ENCODE assay signal across 8 cellular contexts in the genomic region with DNA sequence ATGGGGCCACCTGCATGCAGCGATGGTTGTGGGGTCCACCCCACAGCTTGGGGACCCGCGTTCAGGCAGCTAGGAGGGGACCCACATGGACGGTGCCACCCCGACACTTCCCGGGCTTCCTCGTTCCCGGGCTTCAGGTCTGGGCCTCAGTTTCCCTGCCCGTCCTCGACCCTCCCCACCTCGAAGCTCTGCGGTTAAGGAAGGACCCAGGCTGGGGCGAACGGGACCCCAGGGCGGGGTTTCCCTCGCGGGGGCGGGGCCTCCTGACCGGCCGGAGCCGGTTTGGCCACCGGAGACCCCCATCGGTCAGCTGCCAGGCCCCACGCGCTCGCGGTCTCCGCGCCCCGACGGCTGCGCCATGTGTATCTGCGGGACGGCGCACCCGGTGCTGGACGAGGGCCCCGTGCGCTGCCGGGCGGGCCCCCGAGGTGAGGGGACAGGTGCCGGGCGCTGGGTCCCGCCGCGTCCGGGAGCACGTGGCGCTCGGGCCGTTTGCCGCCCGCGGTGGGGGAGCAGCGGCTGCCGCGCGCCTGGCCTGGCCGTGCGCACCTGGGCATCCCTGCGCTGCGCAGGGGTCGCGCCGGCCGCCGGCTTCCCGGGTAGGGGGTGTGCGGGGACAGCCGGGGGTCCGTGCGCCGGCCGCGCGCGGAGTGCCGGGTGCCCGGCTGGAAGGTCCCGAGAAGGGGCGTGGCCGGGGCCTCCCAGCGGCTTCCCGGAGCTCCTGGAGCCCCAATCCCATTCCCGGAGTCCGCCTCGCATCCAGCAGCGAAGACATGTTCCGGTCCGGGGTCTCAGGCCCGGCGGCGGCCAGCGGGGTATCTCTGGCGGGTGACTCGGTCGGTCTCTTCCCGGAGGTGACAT. TPM values are rescaled to one million over a fixed set of nuclear protein-coding genes. Genes with fewer than 3 reads are reported as not detected.
DNase-seq lines count a peak whose midpoint lies in the region; ATAC-seq and TF ChIP-seq lines count a peak whose summit lies in the region.
"Had no signal": no experiment of that assay in that cellular context is flagged by ENCODE, and none has a peak within 500 bp of the region (broad histone marks: within the 10 kb centered on the region; RNA-seq: fewer than 3 reads in every experiment).

No MANE protein-coding gene starts in this region.

- H3K9ac ChIP-seq in HUES48 (ENCODE audit: low read depth, low read length) = peak overlapping the region; percentile 85; the same call in 1 of the 2 replicates

- no TSS peak for BruUV-seq in OCI-LY7 (replicated peaks; lab: Mats Ljungman, UMichigan)

- intact Hi-C loops in OCI-LY7 (cut with micrococcal nuclease; ENCODE audit: unreplicated experiment) = no loop called here

- H3K4me3 Mint-ChIP-seq in activated naive CD8-positive, alpha-beta T cell treated with anti-CD3 and anti-CD28 coated beads, Interleukin-2, amount 50 U/mL, for 24 hours = peak overlapping the region; percentile 71
- peak overlapping the region; percentile 17 to 78 (median 56) for H3K4me3 Mint-ChIP-seq in nephron

- H3K79me2 ChIP-seq in OCI-LY7 (ENCODE audit: insufficient read depth, low read depth, low read length) = peaks cover 32% of the 10 kb centered on the region

- TF ChIP-seq CTCF in nephron (IDR thresholded peaks at IDR 0.05; ENCODE audit: unreplicated experiment in 3 of 3) (no peak), OCI-LY7 (conservative IDR thresholded peaks at IDR 0.05; ENCODE audit: low read length) (no peak)

- CTCF ChIA-PET in OCI-LY7 (lab: Charles Lee; ENCODE audit: unreplicated experiment) = no interaction called here

- no peak overlapping the region for H2AFZ ChIP-seq in OCI-LY7 (ENCODE audit: low read length)

- H4K20me1 ChIP-seq in OCI-LY7 (ENCODE audit: insufficient read depth, low read length) = no peaks in the 10 kb centered on the region

- H3K36me3 ChIP-seq in HUES48 (ENCODE audit: control insufficient read depth, insufficient read depth, low read length) (peaks cover 24% of the 10 kb centered on the region), OCI-LY7 (ENCODE audit: insufficient read depth, low read length) (peaks cover 68% of the 10 kb centered on the region)

- H3K27me3 Mint-ChIP-seq in activated naive CD8-positive, alpha-beta T cell treated with anti-CD3 and anti-CD28 coated beads, Interleukin-2, amount 50 U/mL, for 24 hours = no peaks in the 10 kb centered on the region
- H3K27me3 Mint-ChIP-seq in nephron (ENCODE audit: low read depth) = peaks cover 72% of the 10 kb centered on the region

- DNase-seq in activated naive CD8-positive, alpha-beta T cell treated with anti-CD3 and anti-CD28 coated beads, Interleukin-2, amount 50 U/mL, for 24 hours = no peak
- DNase-seq in OCI-LY7 (ENCODE audit: low spot score) (no peak), amygdala (lab: John Stamatoyannopoulos, UW) (no peak)
- DNase-seq: NCI-H2081 treated with DMSO at 0.1 percent for 48 hours, nucleus accumbens had no signal

- no peak for ATAC-seq in activated naive CD8-positive, alpha-beta T cell treated with anti-CD3 and anti-CD28 coated beads, Interleukin-2, amount 50 U/mL, for 24 hours
- ATAC-seq in GM18498 (IDR thresholded peaks at IDR 0.05; ENCODE audit: unreplicated experiment) = no peak

- H3K4me1 ChIP-seq in HUES48 (ENCODE audit: control insufficient read depth, insufficient read depth, low read length) (no peaks in the 10 kb centered on the region), OCI-LY7 (ENCODE audit: insufficient read depth, low read length, poor library complexity, severe bottlenecking) (peaks cover 53% of the 10 kb centered on the region)

- peaks cover 61% of the 10 kb centered on the region for H3K4me1 Mint-ChIP-seq in activated naive CD8-positive, alpha-beta T cell treated with anti-CD3 and anti-CD28 coated beads, Interleukin-2, amount 50 U/mL, for 24 hours
- peaks cover 6% of the 10 kb centered on the region for H3K4me1 Mint-ChIP-seq in nephron

- POLR2A ChIA-PET in OCI-LY7 (lab: Charles Lee) = no interaction called here

- H3K9me3 ChIP-seq in HUES48 (ENCODE audit: control insufficient read depth, insufficient read depth, low read length) = no peaks in the 10 kb centered on the region
- no peaks in the 10 kb centered on the region for H3K9me3 ChIP-seq in OCI-LY7 (ENCODE audit: low read length)

- peaks cover 15% of the 10 kb centered on the region for H3K27me3 ChIP-seq in HUES48 (ENCODE audit: control insufficient read depth, insufficient read depth, low read length)

- H3K27ac ChIP-seq in HUES48 (ENCODE audit: low read depth, low read length) = peak overlapping the region; percentile 35
- H3K27ac ChIP-seq in OCI-LY7 (ENCODE audit: low read depth, low read length, poor library complexity, severe bottlenecking) = no peak overlapping the region

- H3K27ac Mint-ChIP-seq in activated naive CD8-positive, alpha-beta T cell treated with anti-CD3 and anti-CD28 coated beads, Interleukin-2, amount 50 U/mL, for 24 hours = peak overlapping the region; percentile 78
- H3K27ac Mint-ChIP-seq in nephron = no peak overlapping the region

- H3K4me3 ChIP-seq in HUES48 (ENCODE audit: low read depth, low read length) = peak overlapping the region; percentile 71
- H3K4me3 ChIP-seq in OCI-LY7 (ENCODE audit: low read depth, low read length, poor library complexity, severe bottlenecking) = no peak overlapping the region

- no peaks in the 10 kb centered on the region for H3K9me3 Mint-ChIP-seq in activated naive CD8-positive, alpha-beta T cell treated with anti-CD3 and anti-CD28 coated beads, Interleukin-2, amount 50 U/mL, for 24 hours
- no peaks in the 10 kb centered on the region for H3K9me3 Mint-ChIP-seq in nephron

- H3K9me2 ChIP-seq in OCI-LY7 (ENCODE audit: insufficient read depth, low read length) = no peaks in the 10 kb centered on the region

- peaks cover 36% of the 10 kb centered on the region for H3K36me3 Mint-ChIP-seq in activated naive CD8-positive, alpha-beta T cell treated with anti-CD3 and anti-CD28 coated beads, Interleukin-2, amount 50 U/mL, for 24 hours (ENCODE audit: low read depth)
- no peaks in the 10 kb centered on the region for H3K36me3 Mint-ChIP-seq in nephron (ENCODE audit: low read depth)

- H3K4me2 ChIP-seq in OCI-LY7 (ENCODE audit: low read length) = no peak overlapping the region

RNA-seq across cellular contexts. Expression of a gene that starts 4.2 kb away (rescaled TPM):
- total RNA-seq in OCI-LY7 (2014; rRNA removed; shearing (Covaris generic)) = 132 and 135 TPM in 2 replicates
- 138 and 143 TPM in 2 replicates for total RNA-seq in OCI-LY7 (2022)

RNA-seq across cellular contexts. Expression of a gene that starts 24.0 kb away (rescaled TPM):
- 153 and 165 TPM in 2 replicates for total RNA-seq in OCI-LY7 (2014; rRNA removed; shearing (Covaris generic))
- total RNA-seq in OCI-LY7 (2022) = 160 and 193 TPM in 2 replicates

RNA-seq across cellular contexts. Expression of a gene that starts 31.3 kb away (rescaled TPM):
- 22.5 and 43.3 TPM in 2 replicates for total RNA-seq in OCI-LY7 (2014; rRNA removed; shearing (Covaris generic))
- 66.6 and 74.4 TPM in 2 replicates for total RNA-seq in OCI-LY7 (2022)

RNA-seq across cellular contexts. Expression of a gene that starts 32.6 kb away (rescaled TPM):
- total RNA-seq in OCI-LY7 (2014; rRNA removed; shearing (Covaris generic)) = 184 and 203 TPM in 2 replicates
- 148 and 156 TPM in 2 replicates for total RNA-seq in OCI-LY7 (2022)

RNA-seq across cellular contexts. Expression of a gene that starts 44.8 kb away (rescaled TPM):
- 51.5 and 73.7 TPM in 2 replicates for total RNA-seq in OCI-LY7 (2014; rRNA removed; shearing (Covaris generic))
- 126 and 127 TPM in 2 replicates for total RNA-seq in OCI-LY7 (2022)
